Comparison of ENCODE assay signal across 1 cellular context in genomic region chr16:52496051-52496876, GRCh38.
A peak's percentile ranks its signal among the peaks of the same experiment; 100 is the strongest.
TF ChIP-seq lines count a peak whose summit lies in the region.

No MANE protein-coding gene starts in this region.

TF ChIP-seq in HepG2, 621 proteins besides CTCF, POLR2A, EP300 and RAD21 (continued from another document and continues in another):
- TF ChIP-seq NCOR1 (IDR thresholded peaks at IDR 0.05; ENCODE audit: borderline replicate concordance, low read length): peak; percentile 99
- TF ChIP-seq SMAD9 (CRISPR knock-in tag; IDR thresholded peaks at IDR 0.05): no peak
- TF ChIP-seq PHF21A (CRISPR knock-in tag; IDR thresholded peaks at IDR 0.05): peak; percentile 85
- no peak for TF ChIP-seq ZNF10 (CRISPR knock-in tag; IDR thresholded peaks at IDR 0.05; ENCODE audit: borderline replicate concordance, low read depth)
- TF ChIP-seq, protein P1, sequence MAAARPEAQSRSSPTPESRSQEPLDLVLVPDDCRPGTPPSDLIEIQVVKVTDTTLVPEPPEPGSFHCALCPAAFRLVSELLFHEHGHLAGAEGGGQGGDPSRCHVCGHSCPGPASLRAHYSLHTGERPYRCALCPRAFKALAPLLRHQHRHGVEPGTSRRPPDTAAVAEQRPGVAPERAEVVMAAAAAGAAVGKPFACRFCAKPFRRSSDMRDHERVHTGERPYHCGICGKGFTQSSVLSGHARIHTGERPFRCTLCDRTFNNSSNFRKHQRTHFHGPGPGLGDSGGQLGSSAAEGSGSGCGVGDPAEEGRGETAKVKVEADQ (CRISPR knock-in tag; IDR thresholded peaks at IDR 0.05; ENCODE audit: borderline replicate concordance): no peak
- TF ChIP-seq IRF9 (CRISPR knock-in tag; IDR thresholded peaks at IDR 0.05; ENCODE audit: borderline replicate concordance): no peak
- TF ChIP-seq ZSCAN30 (CRISPR knock-in tag; IDR thresholded peaks at IDR 0.05): no peak
- TF ChIP-seq, protein P2, sequence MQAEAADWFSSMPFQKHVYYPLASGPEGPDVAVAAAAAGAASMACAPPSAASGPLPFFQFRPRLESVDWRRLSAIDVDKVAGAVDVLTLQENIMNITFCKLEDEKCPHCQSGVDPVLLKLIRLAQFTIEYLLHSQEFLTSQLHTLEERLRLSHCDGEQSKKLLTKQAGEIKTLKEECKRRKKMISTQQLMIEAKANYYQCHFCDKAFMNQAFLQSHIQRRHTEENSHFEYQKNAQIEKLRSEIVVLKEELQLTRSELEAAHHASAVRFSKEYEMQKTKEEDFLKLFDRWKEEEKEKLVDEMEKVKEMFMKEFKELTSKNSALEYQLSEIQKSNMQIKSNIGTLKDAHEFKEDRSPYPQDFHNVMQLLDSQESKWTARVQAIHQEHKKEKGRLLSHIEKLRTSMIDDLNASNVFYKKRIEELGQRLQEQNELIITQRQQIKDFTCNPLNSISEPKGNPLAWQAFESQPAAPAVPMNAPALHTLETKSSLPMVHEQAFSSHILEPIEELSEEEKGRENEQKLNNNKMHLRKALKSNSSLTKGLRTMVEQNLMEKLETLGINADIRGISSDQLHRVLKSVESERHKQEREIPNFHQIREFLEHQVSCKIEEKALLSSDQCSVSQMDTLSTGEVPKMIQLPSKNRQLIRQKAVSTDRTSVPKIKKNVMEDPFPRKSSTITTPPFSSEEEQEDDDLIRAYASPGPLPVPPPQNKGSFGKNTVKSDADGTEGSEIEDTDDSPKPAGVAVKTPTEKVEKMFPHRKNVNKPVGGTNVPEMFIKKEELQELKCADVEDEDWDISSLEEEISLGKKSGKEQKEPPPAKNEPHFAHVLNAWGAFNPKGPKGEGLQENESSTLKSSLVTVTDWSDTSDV (CRISPR knock-in tag; IDR thresholded peaks at IDR 0.05): no peak
- TF ChIP-seq, protein P3, sequence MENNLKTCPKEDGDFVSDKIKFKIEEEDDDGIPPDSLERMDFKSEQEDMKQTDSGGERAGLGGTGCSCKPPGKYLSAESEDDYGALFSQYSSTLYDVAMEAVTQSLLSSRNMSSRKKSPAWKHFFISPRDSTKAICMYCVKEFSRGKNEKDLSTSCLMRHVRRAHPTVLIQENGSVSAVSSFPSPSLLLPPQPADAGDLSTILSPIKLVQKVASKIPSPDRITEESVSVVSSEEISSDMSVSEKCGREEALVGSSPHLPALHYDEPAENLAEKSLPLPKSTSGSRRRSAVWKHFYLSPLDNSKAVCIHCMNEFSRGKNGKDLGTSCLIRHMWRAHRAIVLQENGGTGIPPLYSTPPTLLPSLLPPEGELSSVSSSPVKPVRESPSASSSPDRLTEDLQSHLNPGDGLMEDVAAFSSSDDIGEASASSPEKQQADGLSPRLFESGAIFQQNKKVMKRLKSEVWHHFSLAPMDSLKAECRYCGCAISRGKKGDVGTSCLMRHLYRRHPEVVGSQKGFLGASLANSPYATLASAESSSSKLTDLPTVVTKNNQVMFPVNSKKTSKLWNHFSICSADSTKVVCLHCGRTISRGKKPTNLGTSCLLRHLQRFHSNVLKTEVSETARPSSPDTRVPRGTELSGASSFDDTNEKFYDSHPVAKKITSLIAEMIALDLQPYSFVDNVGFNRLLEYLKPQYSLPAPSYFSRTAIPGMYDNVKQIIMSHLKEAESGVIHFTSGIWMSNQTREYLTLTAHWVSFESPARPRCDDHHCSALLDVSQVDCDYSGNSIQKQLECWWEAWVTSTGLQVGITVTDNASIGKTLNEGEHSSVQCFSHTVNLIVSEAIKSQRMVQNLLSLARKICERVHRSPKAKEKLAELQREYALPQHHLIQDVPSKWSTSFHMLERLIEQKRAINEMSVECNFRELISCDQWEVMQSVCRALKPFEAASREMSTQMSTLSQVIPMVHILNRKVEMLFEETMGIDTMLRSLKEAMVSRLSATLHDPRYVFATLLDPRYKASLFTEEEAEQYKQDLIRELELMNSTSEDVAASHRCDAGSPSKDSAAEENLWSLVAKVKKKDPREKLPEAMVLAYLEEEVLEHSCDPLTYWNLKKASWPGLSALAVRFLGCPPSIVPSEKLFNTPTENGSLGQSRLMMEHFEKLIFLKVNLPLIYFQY (CRISPR knock-in tag; IDR thresholded peaks at IDR 0.05; ENCODE audit: borderline replicate concordance): peak; percentile 82; the same call in 1 of the 2 replicates
- TF ChIP-seq PLRG1 (conservative IDR thresholded peaks at IDR 0.05): no peak
- TF ChIP-seq HDAC2 (CRISPR knock-in tag; IDR thresholded peaks at IDR 0.05): peak; percentile 99
- TF ChIP-seq KLF15 (CRISPR knock-in tag; IDR thresholded peaks at IDR 0.05; ENCODE audit: borderline replicate concordance): no peak
- TF ChIP-seq, protein P4, sequence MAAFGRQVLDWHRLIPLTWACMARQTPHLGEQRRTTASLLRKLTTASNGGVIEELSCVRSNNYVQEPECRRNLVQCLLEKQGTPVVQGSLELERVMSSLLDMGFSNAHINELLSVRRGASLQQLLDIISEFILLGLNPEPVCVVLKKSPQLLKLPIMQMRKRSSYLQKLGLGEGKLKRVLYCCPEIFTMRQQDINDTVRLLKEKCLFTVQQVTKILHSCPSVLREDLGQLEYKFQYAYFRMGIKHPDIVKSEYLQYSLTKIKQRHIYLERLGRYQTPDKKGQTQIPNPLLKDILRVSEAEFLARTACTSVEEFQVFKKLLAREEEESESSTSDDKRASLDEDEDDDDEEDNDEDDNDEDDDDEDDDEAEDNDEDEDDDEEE (CRISPR knock-in tag; IDR thresholded peaks at IDR 0.05): no peak
- TF ChIP-seq ZNF556 (CRISPR knock-in tag; IDR thresholded peaks at IDR 0.05; ENCODE audit: borderline replicate concordance): no peak
- TF ChIP-seq DPF2 (CRISPR knock-in tag; IDR thresholded peaks at IDR 0.05; ENCODE audit: borderline replicate concordance, low read depth): peak; percentile 97
- TF ChIP-seq HMGXB3 (CRISPR knock-in tag; IDR thresholded peaks at IDR 0.05; ENCODE audit: borderline replicate concordance): peak; percentile 63; the same call in 1 of the 2 replicates
- no peak for TF ChIP-seq CCAR2 (optimal IDR thresholded peaks at IDR 0.05; ENCODE audit: low read depth, low read length)
- peak; percentile 87 for TF ChIP-seq SIX4 (CRISPR knock-in tag; IDR thresholded peaks at IDR 0.05)
- TF ChIP-seq GTF2F1 (IDR thresholded peaks at IDR 0.05; ENCODE audit: low read length): no peak
- no peak for TF ChIP-seq ATF7 (IDR thresholded peaks at IDR 0.05)
- TF ChIP-seq ATF7 (CRISPR knock-in tag; IDR thresholded peaks at IDR 0.05): no peak; the same call in 1 of the 2 replicates
- TF ChIP-seq HDAC6 (IDR thresholded peaks at IDR 0.05; ENCODE audit: low read depth, low read length): 0 out of 2 replicates have a peak, but pooled peaks have one; percentile 9
- TF ChIP-seq NFKB2 (CRISPR knock-in tag; IDR thresholded peaks at IDR 0.05; ENCODE audit: borderline replicate concordance): no peak
- no peak for TF ChIP-seq MNT (IDR thresholded peaks at IDR 0.05)
- no peak for TF ChIP-seq ZNF768 (CRISPR knock-in tag; IDR thresholded peaks at IDR 0.05)
- no peak for TF ChIP-seq ZSCAN22 (CRISPR knock-in tag; IDR thresholded peaks at IDR 0.05)
- no peak for TF ChIP-seq ZKSCAN1 (IDR thresholded peaks at IDR 0.05; ENCODE audit: low read length)
- TF ChIP-seq ZNF589 (CRISPR knock-in tag; conservative IDR thresholded peaks at IDR 0.05): no peak
- TF ChIP-seq, protein P5, sequence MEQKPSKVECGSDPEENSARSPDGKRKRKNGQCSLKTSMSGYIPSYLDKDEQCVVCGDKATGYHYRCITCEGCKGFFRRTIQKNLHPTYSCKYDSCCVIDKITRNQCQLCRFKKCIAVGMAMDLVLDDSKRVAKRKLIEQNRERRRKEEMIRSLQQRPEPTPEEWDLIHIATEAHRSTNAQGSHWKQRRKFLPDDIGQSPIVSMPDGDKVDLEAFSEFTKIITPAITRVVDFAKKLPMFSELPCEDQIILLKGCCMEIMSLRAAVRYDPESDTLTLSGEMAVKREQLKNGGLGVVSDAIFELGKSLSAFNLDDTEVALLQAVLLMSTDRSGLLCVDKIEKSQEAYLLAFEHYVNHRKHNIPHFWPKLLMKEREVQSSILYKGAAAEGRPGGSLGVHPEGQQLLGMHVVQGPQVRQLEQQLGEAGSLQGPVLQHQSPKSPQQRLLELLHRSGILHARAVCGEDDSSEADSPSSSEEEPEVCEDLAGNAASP (CRISPR knock-in tag; IDR thresholded peaks at IDR 0.05; ENCODE audit: borderline replicate concordance): peak; percentile 92
- no peak for TF ChIP-seq TCF12 (IDR thresholded peaks at IDR 0.05)
- TF ChIP-seq TCF12 (CRISPR knock-in tag; IDR thresholded peaks at IDR 0.05): peak; percentile 100
- TF ChIP-seq POLR2AphosphoS2 (IDR thresholded peaks at IDR 0.05; ENCODE audit: low read depth, low read length): no peak
- TF ChIP-seq CREM (IDR thresholded peaks at IDR 0.05): peak; percentile 99
- no peak for TF ChIP-seq CREM (CRISPR knock-in tag; IDR thresholded peaks at IDR 0.05)
- TF ChIP-seq ZSCAN9 (CRISPR knock-in tag; IDR thresholded peaks at IDR 0.05; ENCODE audit: borderline replicate concordance): peak; percentile 93
- no peak for TF ChIP-seq NFE2L1 (CRISPR knock-in tag; IDR thresholded peaks at IDR 0.05; ENCODE audit: borderline replicate concordance)
- no peak for TF ChIP-seq ZFP90 (CRISPR knock-in tag; IDR thresholded peaks at IDR 0.05; ENCODE audit: borderline replicate concordance)
- peak; percentile 95; the same call in 1 of the 2 replicates for TF ChIP-seq ZNF414 (CRISPR knock-in tag; IDR thresholded peaks at IDR 0.05)
- 0 out of 2 replicates have a peak, but pooled peaks have one; percentile 17 for TF ChIP-seq ZNF800 (CRISPR knock-in tag; IDR thresholded peaks at IDR 0.05)
